Comparison of ENCODE assay signal across 11 cellular contexts in genomic region chr20:56274156-56274555, GRCh38. TPM values are rescaled to one million over a fixed set of nuclear protein-coding genes. Genes with fewer than 3 reads are reported as not detected.
"Had no signal": no experiment of that assay in that cellular context is flagged by ENCODE, and none has a peak within 500 bp of the region (broad histone marks: within the 10 kb centered on the region; RNA-seq: fewer than 3 reads in every experiment).

No MANE protein-coding gene starts in this region.

- DNase-seq: GM23248, GOT3, H7, H9, HCEC 1CT, HFFc6 had no signal

- H2AFZ ChIP-seq: GM23248, GM23338 had no signal

- H3K36me3 ChIP-seq: HAP-1 had no signal

- ATAC-seq: GM23338, HCT116 had no signal

- H3K4me3 ChIP-seq: GM23248, GM23338, HAP-1 had no signal

- H3K27ac Mint-ChIP-seq: GM23338, H9, HFFc6 had no signal

- H3K9ac ChIP-seq: GM23248 had no signal

- H3K27ac ChIP-seq: GM23248 had no signal

- H3K4me3 Mint-ChIP-seq: GM23338, H9, HFFc6 had no signal

- H3K4me1 Mint-ChIP-seq: GM23338, H9 had no signal

- H3K9me3 ChIP-seq: HAP-1 had no signal

- H3K4me1 ChIP-seq: HAP-1 had no signal

- H3K4me2 ChIP-seq: GM23338 had no signal

RNA-seq across cellular contexts. Expression of gene MC3R, which starts 25.6 kb away (rescaled TPM):
- total RNA-seq: GM23248, GM23338, H1, H4, H7, H9, HFFc6 had no signal
- polyA plus RNA-seq: GM23248, GM23338, H1 had no signal
